Comparison of ENCODE assay signal across 1 cellular context in genomic region chr1:44812822-44813543, GRCh38.
TF ChIP-seq lines count a peak whose summit lies in the region.

No MANE protein-coding gene starts in this region.

TF ChIP-seq in neural cell, 6 proteins besides CTCF, POLR2A, EP300 and RAD21 (continued from another document):
- TF ChIP-seq REST (IDR thresholded peaks at IDR 0.05; ENCODE audit: borderline replicate concordance) (no peak), EZH2 (IDR thresholded peaks at IDR 0.05; ENCODE audit: borderline replicate concordance, insufficient read depth, low read length, poor library complexity, severe bottlenecking) (no peak), POLR2AphosphoS5 (IDR thresholded peaks at IDR 0.05) (no peak)
